Comparison of ENCODE assay signal across 1 cellular context in genomic region chr22:43848366-43849171, GRCh38.
TF ChIP-seq lines count a peak whose summit lies in the region.

No MANE protein-coding gene starts in this region.

TF ChIP-seq in GM23338, 12 proteins besides CTCF, POLR2A, EP300 and RAD21 (continued from another document):
- TF ChIP-seq ETS1 (IDR thresholded peaks at IDR 0.05) (no peak), EZH2phosphoT487 (IDR thresholded peaks at IDR 0.05; ENCODE audit: unreplicated experiment) (no peak), EZH2 (IDR thresholded peaks at IDR 0.05; ENCODE audit: low read depth, unreplicated experiment) (no peak), CREB1 (CRISPR knock-in tag; IDR thresholded peaks at IDR 0.05; ENCODE audit: low read depth) (no peak)
